9 cellular contexts compared by ENCODE assay signal in the genomic region with DNA sequence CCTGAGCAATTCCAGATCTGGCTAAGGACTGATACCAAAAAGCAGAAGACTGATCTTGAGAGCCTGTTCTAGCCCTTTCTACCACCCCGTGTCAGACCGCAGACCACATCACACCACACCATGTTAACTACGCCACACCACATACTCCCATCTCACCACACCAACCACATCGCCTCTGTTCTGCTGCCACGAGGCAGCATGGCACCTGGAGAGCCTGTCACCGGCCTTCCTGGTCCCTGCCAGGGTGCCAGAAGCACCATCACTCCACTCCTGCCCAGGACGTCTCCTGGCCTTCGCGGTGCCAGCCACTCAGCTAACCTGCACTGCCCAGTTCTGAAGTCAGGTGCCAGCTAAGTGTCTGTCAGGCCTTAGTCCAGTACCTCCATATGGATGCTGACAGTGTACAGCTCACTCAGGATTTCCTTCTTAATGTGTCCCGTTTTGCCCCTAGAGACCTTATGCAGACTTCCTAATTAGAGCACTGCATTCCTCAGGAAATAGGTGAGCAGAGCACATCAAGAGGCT.
A peak's percentile ranks its signal among the peaks of the same experiment; 100 is the strongest.
DNase-seq lines count a peak whose midpoint lies in the region; ATAC-seq lines count a peak whose summit lies in the region.
"Had no signal": no experiment of that assay in that cellular context is flagged by ENCODE, and none has a peak within 500 bp of the region (broad histone marks: within the 10 kb centered on the region; RNA-seq: fewer than 3 reads in every experiment).

No MANE protein-coding gene starts in this region.

- H3K4me1 ChIP-seq in effector memory CD4-positive, alpha-beta T cell (ENCODE audit: control insufficient read depth, insufficient read depth, low read length, poor library complexity, severe bottlenecking): peaks cover 12% of the 10 kb centered on the region

- DNase-seq in effector memory CD4-positive, alpha-beta T cell: peak; percentile 37 to 54 (median 52)
- DNase-seq in stimulated activated CD4-positive, alpha-beta T cell treated with anti-CD3 and anti-CD28 coated beads, Interleukin-4, amount 100 ng/mL, for 24 hours: peak; percentile 52
- no peak for DNase-seq in SHP77 (lab: John Stamatoyannopoulos, UW)
- no peak for DNase-seq in SIG-M5 (lab: John Stamatoyannopoulos, UW)

- peaks cover 12% of the 10 kb centered on the region for H3K36me3 ChIP-seq in effector memory CD4-positive, alpha-beta T cell (ENCODE audit: control insufficient read depth, insufficient read depth, low read length)

- H3K4me3 ChIP-seq in effector memory CD4-positive, alpha-beta T cell (ENCODE audit: insufficient read depth, low read depth, low read length, poor library complexity, severe bottlenecking): no peak overlapping the region

- no peak overlapping the region for H3K27ac ChIP-seq in effector memory CD4-positive, alpha-beta T cell (ENCODE audit: insufficient read depth, low read length, poor library complexity, severe bottlenecking)
- H3K27ac ChIP-seq: VCaP had no signal

- no peaks in the 10 kb centered on the region for H3K9me3 ChIP-seq in effector memory CD4-positive, alpha-beta T cell (ENCODE audit: control insufficient read depth, low read length)

- no peaks in the 10 kb centered on the region for H3K27me3 ChIP-seq in effector memory CD4-positive, alpha-beta T cell (replicated peaks; ENCODE audit: control insufficient read depth, insufficient read depth, low read length, poor library complexity, severe bottlenecking)

- ATAC-seq in GM18867 (IDR thresholded peaks at IDR 0.05; ENCODE audit: unreplicated experiment) (peak; percentile 77), HG03095 (IDR thresholded peaks at IDR 0.05; ENCODE audit: unreplicated experiment) (no peak), GM18858 (IDR thresholded peaks at IDR 0.05; ENCODE audit: unreplicated experiment) (no peak)
- ATAC-seq in activated CD4-positive, CD25-positive, alpha-beta regulatory T cell treated with anti-CD3 and anti-CD28 coated beads, Interleukin-2, amount 50 U/mL, for 24 hours: peak; percentile 77 to 85

Comparison
In these comparisons a context has a peak if more than half of its experiments do, and no peak if none do; other contexts are left out.
1. ATAC-seq: peak in GM18867 (single experiment) and activated CD4-positive, CD25-positive, alpha-beta regulatory T cell treated with anti-CD3 and anti-CD28 coated beads, Interleukin-2, amount 50 U/mL, for 24 hours (2 of 2); none in HG03095 (single experiment) and GM18858 (single experiment).
2. DNase-seq: peak in effector memory CD4-positive, alpha-beta T cell (3 of 3) and stimulated activated CD4-positive, alpha-beta T cell treated with anti-CD3 and anti-CD28 coated beads, Interleukin-4, amount 100 ng/mL, for 24 hours (single experiment); none in SHP77 (0 of 2) and SIG-M5 (single experiment).